8 cellular contexts compared by ENCODE assay signal in genomic region chr7:149147730-149148653, GRCh38. TPM values are rescaled to one million over a fixed set of nuclear protein-coding genes. Genes with fewer than 3 reads are reported as not detected.
DNase-seq lines count a peak whose midpoint lies in the region; ATAC-seq and TF ChIP-seq lines count a peak whose summit lies in the region.

No MANE protein-coding gene starts in this region.

- POLR2A ChIA-PET in RWPE1 (lab: Yijun Ruan, JAX; ENCODE audit: low non-redundant PET): interaction anchor here (1.0 kb wide), 1 partner anchor 11 kb away, joined by 3 read pairs; no protein-coding TSS in a partner anchor

- H3K36me3 Mint-ChIP-seq in CD14-positive monocyte (peaks cover 7 to 11% of the 10 kb centered on the region in 2 donors), type B pancreatic cell (peaks cover 9% of the 10 kb centered on the region)
- H3K36me3 Mint-ChIP-seq in activated naive CD4-positive, alpha-beta T cell treated with anti-CD3 and anti-CD28 coated beads, Interleukin-2, amount 50 U/mL, for 72 hours: peaks cover 5 to 7% of the 10 kb centered on the region in 2 donors

- intact Hi-C loops in CD14-positive monocyte (cut with micrococcal nuclease): loop anchor here (1.0 to 5.0 kb wide), 3 partner anchors 21 to 121 kb away; partner anchors contain the start of genes PDIA4 (in 1 of the 2) and ZNF425 (in 1 of the 2)
- intact Hi-C loops in head of caudate nucleus (cut with DNase I): loop anchor here (1.0 kb wide), 1 partner anchor 22 kb away; the partner anchor contains the start of gene ZNF425

- CTCF ChIA-PET in RWPE1 (lab: Yijun Ruan, JAX): interaction anchor here (0.5 to 2.9 kb wide), 2 partner anchors 22 to 81 kb away, joined by 3 to 19 read pairs; partner anchors contain the start of gene ZNF425

- H3K4me3 Mint-ChIP-seq in CD14-positive monocyte (peak overlapping the region; percentile 88 to 95), type B pancreatic cell (peak overlapping the region; percentile 92)

- H3K9me3 Mint-ChIP-seq in CD14-positive monocyte (peaks cover 0 to 3% (median 0%) of the 10 kb centered on the region in 7 donors), type B pancreatic cell (no peaks in the 10 kb centered on the region)
- no peaks in the 10 kb centered on the region for H3K9me3 Mint-ChIP-seq in activated naive CD4-positive, alpha-beta T cell treated with anti-CD3 and anti-CD28 coated beads, Interleukin-2, amount 50 U/mL, for 72 hours

- H3K4me1 Mint-ChIP-seq in CD14-positive monocyte (peaks cover 26% of the 10 kb centered on the region), type B pancreatic cell (ENCODE audit: unreplicated experiment) (peaks cover 29% of the 10 kb centered on the region)

- peak overlapping the region; percentile 84 for H3K27ac ChIP-seq in RWPE1

- TF ChIP-seq CTCF in CD14-positive monocyte (IDR thresholded peaks at IDR 0.05) (no peak), RWPE1 (conservative IDR thresholded peaks at IDR 0.05; ENCODE audit: low read depth) (no peak), omental fat pad (IDR thresholded peaks at IDR 0.05) (no peak), type B pancreatic cell (conservative IDR thresholded peaks at IDR 0.05) (no peak)

- ATAC-seq in GM19328 (IDR thresholded peaks at IDR 0.05; ENCODE audit: unreplicated experiment) (peak; percentile 19), HG03439 (IDR thresholded peaks at IDR 0.05; ENCODE audit: unreplicated experiment) (peak; percentile 24), omental fat pad (ENCODE audit: low FRiP score) (peak; percentile 48)
- ATAC-seq in activated naive CD4-positive, alpha-beta T cell treated with anti-CD3 and anti-CD28 coated beads, Interleukin-2, amount 50 U/mL, for 72 hours: peak; percentile 47 to 65

- H3K27ac Mint-ChIP-seq in CD14-positive monocyte (peak overlapping the region; percentile 46 to 81 (median 68)), type B pancreatic cell (peak overlapping the region; percentile 96)
- H3K27ac Mint-ChIP-seq in activated naive CD4-positive, alpha-beta T cell treated with anti-CD3 and anti-CD28 coated beads, Interleukin-2, amount 50 U/mL, for 72 hours: peak overlapping the region; percentile 94

- peak; percentile 47 for DNase-seq in CD14-positive monocyte (ENCODE audit: low spot score)
- DNase-seq in RWPE1 (ENCODE audit: low spot score): peak; percentile 46
- DNase-seq in activated naive CD4-positive, alpha-beta T cell treated with anti-CD3 and anti-CD28 coated beads, Interleukin-2, amount 50 U/mL, for 72 hours (ENCODE audit: low spot score in 2 of 2): peak; percentile 64 to 83
- peak in 41 of 42 donors; percentile 24 to 86 (median 70) for DNase-seq in head of caudate nucleus
- peak; percentile 38 for DNase-seq in omental fat pad (ENCODE audit: low spot score)
- peak; percentile 77 for DNase-seq in type B pancreatic cell (ENCODE audit: extremely low spot score, unreplicated experiment)

- H3K27me3 Mint-ChIP-seq in CD14-positive monocyte (ENCODE audit: low read depth in 3 of 3) (no peaks in the 10 kb centered on the region), type B pancreatic cell (no peaks in the 10 kb centered on the region)

RNA-seq across cellular contexts. Expression of gene ZNF398, which starts 0.7 kb away (rescaled TPM):
- polyA plus RNA-seq in CD14-positive monocyte: 1 to 10 TPM; 3.0 to 3.7 TPM
- 1 to 10 TPM; 6.6 to 8.7 TPM for total RNA-seq in activated naive CD4-positive, alpha-beta T cell treated with anti-CD3 and anti-CD28 coated beads, Interleukin-2, amount 50 U/mL, for 72 hours
- total RNA-seq in omental fat pad (10 to 100 TPM; 11.5 to 23.5 (median 17.1) TPM), type B pancreatic cell (ENCODE audit: low replicate concordance) (19.5 and 25.2 TPM in 2 replicates)

RNA-seq across cellular contexts. Expression of gene ZNF425, which starts 21.9 kb away (rescaled TPM):
- under 1 TPM in 1 of 2 donors, not detected in 1; 0.17 TPM for polyA plus RNA-seq in CD14-positive monocyte
- total RNA-seq in activated naive CD4-positive, alpha-beta T cell treated with anti-CD3 and anti-CD28 coated beads, Interleukin-2, amount 50 U/mL, for 72 hours: under 1 TPM; 0.34 to 0.45 TPM
- total RNA-seq in omental fat pad: 1 to 10 TPM; 1.1 to 1.6 (median 1.5) TPM
- 4.5 and 7.0 TPM in 2 replicates for total RNA-seq in type B pancreatic cell (ENCODE audit: low replicate concordance)

RNA-seq across cellular contexts. Expression of gene ZNF282, which starts 47.4 kb away (rescaled TPM):
- polyA plus RNA-seq in CD14-positive monocyte: under 1 TPM; 0.51 to 0.86 TPM
- 10 to 100 TPM; 23.5 to 35.6 TPM for total RNA-seq in activated naive CD4-positive, alpha-beta T cell treated with anti-CD3 and anti-CD28 coated beads, Interleukin-2, amount 50 U/mL, for 72 hours
- 10 to 100 TPM; 10.6 to 83.3 (median 17.7) TPM for total RNA-seq in omental fat pad
- total RNA-seq in type B pancreatic cell (ENCODE audit: low replicate concordance): 34.3 and 35.4 TPM in 2 replicates

RNA-seq across cellular contexts. Expression of gene ZNF786, which starts 57.5 kb away (rescaled TPM):
- polyA plus RNA-seq in CD14-positive monocyte: 1 to 10 TPM in 1 of 2 donors, under 1 TPM in 1; 0.84 to 1.2 TPM
- 1 to 10 TPM; 4.3 to 4.7 TPM for total RNA-seq in activated naive CD4-positive, alpha-beta T cell treated with anti-CD3 and anti-CD28 coated beads, Interleukin-2, amount 50 U/mL, for 72 hours
- total RNA-seq in omental fat pad (1 to 10 TPM; 3.0 to 6.0 (median 3.9) TPM), type B pancreatic cell (ENCODE audit: low replicate concordance) (12.6 and 13.3 TPM in 2 replicates)

Comparison
In these comparisons a context has a peak if more than half of its experiments do, and no peak if none do; other contexts are left out.
1. Peak in every context shown above with its lines: DNase-seq, ATAC-seq and H3K27ac ChIP-seq.